In genomic region chr7:97835296-97836138, GRCh38 we compare ENCODE assay signal across 9 cellular contexts. TPM values are rescaled to one million over a fixed set of nuclear protein-coding genes. Genes with fewer than 3 reads are reported as not detected.
DNase-seq lines count a peak whose midpoint lies in the region; ATAC-seq, FAIRE-seq and TF ChIP-seq lines count a peak whose summit lies in the region.
"Had no signal": no experiment of that assay in that cellular context is flagged by ENCODE, and none has a peak within 500 bp of the region (broad histone marks: within the 10 kb centered on the region; RNA-seq: fewer than 3 reads in every experiment).

No MANE protein-coding gene starts in this region.

- no peak overlapping the region for H3K4me3 Mint-ChIP-seq in activated T-cell treated with anti-CD3 and anti-CD28 coated beads, Interleukin-2, amount 50 U/mL, for 4 hours
- H3K4me3 Mint-ChIP-seq: activated naive CD8-positive, alpha-beta T cell had no signal

- no peaks in the 10 kb centered on the region for H3K4me1 ChIP-seq in tibial artery

- no peaks in the 10 kb centered on the region for H3K9me3 Mint-ChIP-seq in activated T-cell treated with anti-CD3 and anti-CD28 coated beads, Interleukin-2, amount 50 U/mL, for 4 hours

- H3K36me3 ChIP-seq in tibial artery = no peaks in the 10 kb centered on the region

- peak; percentile 77 for FAIRE-seq in D721Med (lab: Jason Lieb, UNC)

- no peak for DNase-seq in D721Med (ENCODE audit: insufficient read length, low spot score)
- DNase-seq in GM20000 (ENCODE audit: low spot score) = peak; percentile 58
- DNase-seq in HuH-7.5 (ENCODE audit: low spot score) = peak; percentile 46
- peak; percentile 27 for DNase-seq in OCI-M2 (lab: John Stamatoyannopoulos, UW; ENCODE audit: unreplicated experiment)
- DNase-seq in activated T-cell treated with anti-CD3 and anti-CD28 coated beads, Interleukin-2, amount 50 U/mL, for 4 hours = peak; percentile 46
- DNase-seq in fibroblast of peridontal ligament (ENCODE audit: extremely low read depth) = peak; percentile 80
- peak; percentile 31 for DNase-seq in non-pigmented ciliary epithelial cell (ENCODE audit: low read depth)
- peak in 1 of 2 donors; percentile 76 for DNase-seq in tibial artery

- peaks cover 27% of the 10 kb centered on the region for H3K27me3 Mint-ChIP-seq in activated T-cell treated with anti-CD3 and anti-CD28 coated beads, Interleukin-2, amount 50 U/mL, for 4 hours (ENCODE audit: low read depth)

- peaks cover 0 to 11% of the 10 kb centered on the region in 2 donors for H3K27me3 ChIP-seq in tibial artery

- H3K4me3 ChIP-seq in tibial artery = no peak overlapping the region

- H3K36me3 Mint-ChIP-seq in activated T-cell treated with anti-CD3 and anti-CD28 coated beads, Interleukin-2, amount 50 U/mL, for 4 hours (ENCODE audit: insufficient read depth) = no peaks in the 10 kb centered on the region
- H3K36me3 Mint-ChIP-seq: activated naive CD8-positive, alpha-beta T cell had no signal

- no peaks in the 10 kb centered on the region for H3K9me3 ChIP-seq in tibial artery

- intact Hi-C loops in tibial artery (cut with DNase I; ENCODE audit: low total_unique reads) = no loop called here

- ATAC-seq in activated T-cell treated with anti-CD3 and anti-CD28 coated beads, Interleukin-2, amount 50 U/mL, for 4 hours = peak; percentile 70 to 73

- TF ChIP-seq CTCF in D721Med (IDR thresholded peaks at IDR 0.05; ENCODE audit: insufficient read depth, missing control alignments) = peak; percentile 85
- peak; percentile 56 for TF ChIP-seq CTCF in GM20000 (IDR thresholded peaks at IDR 0.05; ENCODE audit: extremely low read depth, missing control alignments)
- peak; percentile 41 to 44 for TF ChIP-seq CTCF in tibial artery (IDR thresholded peaks at IDR 0.05)

- no peak overlapping the region for H3K27ac ChIP-seq in tibial artery

- H3K4me1 Mint-ChIP-seq in activated T-cell treated with anti-CD3 and anti-CD28 coated beads, Interleukin-2, amount 50 U/mL, for 4 hours (ENCODE audit: low read depth) = no peaks in the 10 kb centered on the region

RNA-seq across cellular contexts. Expression of gene ASNS, which starts 36.7 kb away (rescaled TPM):
- 100 to 1,000 TPM; 100 to 142 (median 120) TPM for total RNA-seq in activated T-cell treated with anti-CD3 and anti-CD28 coated beads, Interleukin-2, amount 50 U/mL, for 4 hours
